32 cellular contexts compared by ENCODE assay signal in the genomic region with DNA sequence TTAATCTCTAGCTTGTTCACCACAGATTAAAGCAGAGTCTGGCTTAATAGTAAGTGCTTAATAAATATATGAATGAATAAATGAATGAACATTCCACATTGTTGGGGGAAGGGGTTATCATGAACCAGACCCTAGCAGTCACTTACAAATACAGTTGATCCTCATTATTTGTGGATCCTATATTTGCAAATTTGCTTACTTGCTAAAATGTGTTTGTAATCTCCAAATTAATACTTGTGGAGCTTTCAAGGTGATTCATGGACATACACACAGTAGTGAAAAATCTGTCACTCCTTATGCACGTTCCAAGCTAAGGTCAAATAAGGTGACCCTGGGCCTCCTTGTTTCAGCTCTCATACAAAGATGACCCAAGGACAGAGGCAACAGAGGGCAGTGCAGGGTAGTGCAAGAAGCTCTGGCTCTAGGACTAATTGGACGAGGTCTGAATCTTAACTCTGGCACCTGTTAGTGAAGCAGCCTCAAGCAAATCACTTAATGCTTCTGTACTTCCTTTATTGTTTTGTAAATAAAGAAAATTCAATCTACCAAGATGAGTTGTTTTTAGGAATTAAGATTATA.
DNase-seq lines count a peak whose midpoint lies in the region; ATAC-seq and TF ChIP-seq lines count a peak whose summit lies in the region.
"Had no signal": no experiment of that assay in that cellular context is flagged by ENCODE, and none has a peak within 500 bp of the region (broad histone marks: within the 10 kb centered on the region; RNA-seq: fewer than 3 reads in every experiment).

No MANE protein-coding gene starts in this region.

- no peak overlapping the region for H3K9ac ChIP-seq in liver (ENCODE audit: low read depth in 1 of 2, low read length in 2 of 2)

- H3K36me3 ChIP-seq in right atrium auricular region: no peaks in the 10 kb centered on the region
- no peaks in the 10 kb centered on the region for H3K36me3 ChIP-seq in WERI-Rb-1
- no peaks in the 10 kb centered on the region for H3K36me3 ChIP-seq in liver (ENCODE audit: control insufficient read depth in 4 of 4, insufficient read depth in 3 of 4, low read depth in 1 of 4, low read length in 3 of 4)
- H3K36me3 ChIP-seq: esophagus squamous epithelium, heart right ventricle, ovary, spleen, thoracic aorta had no signal

- no peaks in the 10 kb centered on the region for H3K4me1 ChIP-seq in right atrium auricular region
- peaks cover 0 to 11% (median 2%) of the 10 kb centered on the region in 4 donors for H3K4me1 ChIP-seq in liver (ENCODE audit: control insufficient read depth in 4 of 4, insufficient read depth in 4 of 4, low read length in 3 of 4)
- H3K4me1 ChIP-seq: esophagus squamous epithelium, foreskin keratinocyte, heart right ventricle, spleen had no signal

- DNase-seq in left ventricle myocardium superior: no peak
- no peak for DNase-seq in right atrium auricular region (ENCODE audit: low spot score)
- peak; percentile 77 for DNase-seq in WERI-Rb-1
- DNase-seq in mesenteric fat pad (ENCODE audit: low spot score): no peak
- DNase-seq in A172 (ENCODE audit: low spot score): no peak
- no peak for DNase-seq in left colon
- DNase-seq: activated CD4-positive, alpha-beta T cell treated with anti-CD3 and anti-CD28 coated beads for 36 hours; activated CD8-positive, alpha-beta memory T cell treated with anti-CD3 and anti-CD28 coated beads, Interleukin-2, amount 50 U/mL, for 48 hours; activated CD8-positive, alpha-beta T cell treated with anti-CD3 and anti-CD28 coated beads for 36 hours; activated naive CD4-positive, alpha-beta T cell treated with anti-CD3 and anti-CD28 coated beads, Interleukin-2, amount 50 U/mL, for 16 hours; COR-L47; DMS79; esophagus squamous epithelium; foreskin keratinocyte; GDM1; heart right ventricle; kidney; mammary epithelial cell; NCI-H1048; NCI-H2107; NCI-H345; ovary; retina; spleen; stimulated activated CD8-positive, alpha-beta memory T cell treated with anti-CD3 and anti-CD28 coated beads, Interleukin-4, amount 100 ng/mL, for 48 hours; T-helper 2 cell had no signal

- H3K27me3 ChIP-seq in right atrium auricular region (no peaks in the 10 kb centered on the region), WERI-Rb-1 (ENCODE audit: insufficient read depth, low read depth, severe bottlenecking) (no peaks in the 10 kb centered on the region), liver (ENCODE audit: control insufficient read depth in 4 of 4, insufficient read depth in 4 of 4, low read length in 3 of 4) (no peaks in the 10 kb centered on the region)
- H3K27me3 ChIP-seq: BLaER1 treated with 17β-estradiol and CSF1 and Interleukin-3, amounts not matched to agents 10 nM and 100 nM; ovary had no signal

- TF ChIP-seq CTCF in right atrium auricular region (IDR thresholded peaks at IDR 0.05): no peak
- TF ChIP-seq CTCF in WERI-Rb-1 (IDR thresholded peaks at IDR 0.05; ENCODE audit: low read depth, low read length): peak; percentile 48
- peak; percentile 38 for TF ChIP-seq CTCF in liver (IDR thresholded peaks at IDR 0.05; ENCODE audit: low read depth, low read length, missing input control)

- no peaks in the 10 kb centered on the region for H3K9me3 ChIP-seq in right atrium auricular region
- H3K9me3 ChIP-seq in WERI-Rb-1 (ENCODE audit: severe bottlenecking): no peaks in the 10 kb centered on the region
- no peaks in the 10 kb centered on the region for H3K9me3 ChIP-seq in liver (ENCODE audit: control insufficient read depth in 4 of 4, low read length in 3 of 4)
- H3K9me3 ChIP-seq: esophagus squamous epithelium, heart right ventricle, ovary, thoracic aorta had no signal

- intact Hi-C loops in left ventricle myocardium superior (cut with micrococcal nuclease) (no loop called here), left colon (cut with DNase I, micrococcal nuclease) (no loop called here)

- ATAC-seq in left ventricle myocardium superior (peak; percentile 42), left colon (no peak)
- ATAC-seq: activated CD4-positive, alpha-beta T cell treated with anti-CD3 and anti-CD28 coated beads for 36 hours; activated CD8-positive, alpha-beta T cell treated with anti-CD3 and anti-CD28 coated beads for 36 hours; activated T-helper 17 cell treated with anti-CD3 and anti-CD28 coated beads, Interleukin-2, amount 50 U/mL, for 72 hours; foreskin keratinocyte had no signal

- no peak overlapping the region for H3K4me3 ChIP-seq in right atrium auricular region
- H3K4me3 ChIP-seq in WERI-Rb-1 (ENCODE audit: low read depth, low read length): no peak overlapping the region
- no peak overlapping the region for H3K4me3 ChIP-seq in liver (ENCODE audit: low read depth in 1 of 3, low read length in 3 of 3)
- H3K4me3 ChIP-seq: BLaER1 treated with 17β-estradiol and CSF1 and Interleukin-3, amounts not matched to agents 10 nM and 100 nM; esophagus squamous epithelium; heart right ventricle; ovary; SK-N-MC; spleen; thoracic aorta had no signal

- 43% methylated on average over 2 of the region's 2 CpGs for WGBS in liver

- H3K27ac ChIP-seq in right atrium auricular region: no peak overlapping the region
- peak overlapping the region; percentile 38 for H3K27ac ChIP-seq in WERI-Rb-1
- no peak overlapping the region for H3K27ac ChIP-seq in liver (ENCODE audit: low read depth in 1 of 2, low read length in 2 of 2)
- H3K27ac ChIP-seq: esophagus squamous epithelium, foreskin keratinocyte, heart right ventricle, ovary, RWPE1, SK-N-MC, spleen, thoracic aorta had no signal

- peak; percentile 81 to 82 for TF ChIP-seq RAD21 in liver (IDR thresholded peaks at IDR 0.05)

TF ChIP-seq in liver, 16 proteins besides CTCF, POLR2A, EP300 and RAD21:
- no peak for TF ChIP-seq FOXA2 (IDR thresholded peaks at IDR 0.05)
- TF ChIP-seq HNF4A (conservative IDR thresholded peaks at IDR 0.05): peak in 1 of 2 donors; percentile 52
- TF ChIP-seq RXRA (IDR thresholded peaks at IDR 0.05): peak; percentile 59 to 87

Comparison
In these comparisons a context has a peak if more than half of its experiments do, and no peak if none do; other contexts are left out.
1. CTCF ChIP-seq: peak in WERI-Rb-1 (single experiment) and liver (single experiment); none in right atrium auricular region (0 of 2).